9 cellular contexts compared by ENCODE assay signal in genomic region chrX:41734530-41734929, GRCh38. TPM values are rescaled to one million over a fixed set of nuclear protein-coding genes. Genes with fewer than 3 reads are reported as not detected.
DNase-seq lines count a peak whose midpoint lies in the region; ATAC-seq, FAIRE-seq and TF ChIP-seq lines count a peak whose summit lies in the region.
"Had no signal": no experiment of that assay in that cellular context is flagged by ENCODE, and none has a peak within 500 bp of the region (broad histone marks: within the 10 kb centered on the region; RNA-seq: fewer than 3 reads in every experiment).

No MANE protein-coding gene starts in this region.

- peaks cover 5% of the 10 kb centered on the region for H3K4me1 Mint-ChIP-seq in progenitor cell of endocrine pancreas (ENCODE audit: low read depth)

- TF ChIP-seq CTCF in heart left ventricle (IDR thresholded peaks at IDR 0.05), result peak in 10 of 12 donors; percentile 21 to 53 (median 36)
- TF ChIP-seq CTCF in right atrium auricular region (IDR thresholded peaks at IDR 0.05), result peak in 1 of 2 donors; percentile 59
- TF ChIP-seq CTCF in progenitor cell of endocrine pancreas (IDR thresholded peaks at IDR 0.05; ENCODE audit: unreplicated experiment), result peak; percentile 14

- WGBS in heart left ventricle, 4 donors, result 13 to 34% (median 27%) methylated on average over 1 of the region's 1 CpG

- H3K36me3 ChIP-seq in heart left ventricle (no peaks in the 10 kb centered on the region), right atrium auricular region (no peaks in the 10 kb centered on the region)

- TF ChIP-seq POLR2A in heart left ventricle (IDR thresholded peaks at IDR 0.05), result no peak

- peaks cover 0 to 13% (median 0%) of the 10 kb centered on the region in 12 donors for H3K4me1 ChIP-seq in heart left ventricle
- no peaks in the 10 kb centered on the region for H3K4me1 ChIP-seq in right atrium auricular region

- no peak overlapping the region for H3K27ac Mint-ChIP-seq in progenitor cell of endocrine pancreas

- H3K4me3 ChIP-seq in heart left ventricle, result no peak overlapping the region
- no peak overlapping the region for H3K4me3 ChIP-seq in right atrium auricular region

- ATAC-seq in heart left ventricle (peak in 2 of 4 donors; percentile 42 to 56), GM19351 (IDR thresholded peaks at IDR 0.05; ENCODE audit: unreplicated experiment) (no peak), HG02870 (IDR thresholded peaks at IDR 0.05; ENCODE audit: unreplicated experiment) (no peak)

- FAIRE-seq in colon (lab: Jason Lieb, UNC), result peak; percentile 10
- FAIRE-seq: endometrium had no signal

- H3K36me3 Mint-ChIP-seq in progenitor cell of endocrine pancreas (ENCODE audit: insufficient read depth), result peaks cover 1% of the 10 kb centered on the region

- H3K4me3 Mint-ChIP-seq in progenitor cell of endocrine pancreas (ENCODE audit: low read depth), result no peak overlapping the region

- H3K9me3 ChIP-seq in heart left ventricle (no peaks in the 10 kb centered on the region), right atrium auricular region (no peaks in the 10 kb centered on the region)

- H3K27me3 ChIP-seq in heart left ventricle (peaks cover 0 to 5% (median 0%) of the 10 kb centered on the region in 9 donors), right atrium auricular region (no peaks in the 10 kb centered on the region)

- H3K27ac ChIP-seq in heart left ventricle, result peak overlapping the region in 1 of 12 donors; percentile 24
- H3K27ac ChIP-seq in right atrium auricular region, result no peak overlapping the region

- intact Hi-C loops in heart left ventricle (cut with DNase I), result loop anchor here in 1 of 10 donors (10.0 kb wide), 1 partner anchor 180 kb away; no protein-coding TSS in a partner anchor

- H3K27me3 Mint-ChIP-seq in progenitor cell of endocrine pancreas, result no peaks in the 10 kb centered on the region

- peaks cover 9% of the 10 kb centered on the region for H3K9me3 Mint-ChIP-seq in progenitor cell of endocrine pancreas (ENCODE audit: low read depth)

- DNase-seq in heart left ventricle (no peak), right atrium auricular region (ENCODE audit: low spot score) (no peak), NCI-H526 (lab: John Stamatoyannopoulos, UW) (peak; percentile 12 to 33), progenitor cell of endocrine pancreas (ENCODE audit: low spot score, unreplicated experiment) (no peak), NCI-H187 (lab: John Stamatoyannopoulos, UW) (no peak)

RNA-seq across cellular contexts. Expression of gene GPR82, which starts 10.5 kb away (rescaled TPM):
- total RNA-seq in heart left ventricle, result under 1 TPM in 5 of 9 donors, not detected in 4; 0.08 to 0.35 (median 0.16) TPM
- polyA plus RNA-seq in heart left ventricle, result under 1 TPM; 0.04 to 0.07 TPM
- under 1 TPM in 1 of 2 donors, not detected in 1; 0.31 TPM for total RNA-seq in right atrium auricular region
- not detected in 2 replicates for total RNA-seq in progenitor cell of endocrine pancreas

RNA-seq across cellular contexts. Expression of gene GPR34, which starts 45.8 kb away (rescaled TPM):
- 10 to 100 TPM in 2 of 9 donors, 1 to 10 TPM in 7; 1.7 to 18.4 (median 4.1) TPM for total RNA-seq in heart left ventricle
- polyA plus RNA-seq in heart left ventricle, result 1 to 10 TPM; 1.3 to 2.1 TPM
- 1 to 10 TPM; 3.8 to 8.5 TPM for total RNA-seq in right atrium auricular region
- total RNA-seq in progenitor cell of endocrine pancreas, result not detected in 2 replicates

Comparison
In these comparisons a context has a peak if more than half of its experiments do, and no peak if none do; other contexts are left out.
1. DNase-seq: peak in NCI-H526 (2 of 2); none in heart left ventricle (0 of 5), right atrium auricular region (single experiment), progenitor cell of endocrine pancreas (single experiment) and NCI-H187 (0 of 2).